Comparison of ENCODE assay signal across 8 cellular contexts in genomic region chr9:109401169-109401989, GRCh38.
DNase-seq lines count a peak whose midpoint lies in the region; ATAC-seq and TF ChIP-seq lines count a peak whose summit lies in the region.

No MANE protein-coding gene starts in this region.

- H3K4me3 Mint-ChIP-seq in activated B cell treated with CpG ODN at 0.5 μM for 24 hours = peak overlapping the region; percentile 53

- DNase-seq in SKM-1 treated with dmso at 0.1 percent for 144 hours (lab: John Stamatoyannopoulos, UW; ENCODE audit: unreplicated experiment) (peak; percentile 24), SKM-1 (lab: John Stamatoyannopoulos, UW; ENCODE audit: unreplicated experiment) (no peak), NCI-H1092 (lab: John Stamatoyannopoulos, UW) (peak; percentile 65), activated B cell treated with CpG ODN at 0.5 μM for 24 hours (no peak), head of caudate nucleus (peak in 40 of 42 donors; percentile 21 to 80 (median 58)), sciatic nerve (ENCODE audit: low spot score) (peak; percentile 60), NCI-H2171 treated with DMSO at 0.1 percent for 48 hours (lab: John Stamatoyannopoulos, UW) (no peak)

- intact Hi-C loops in activated B cell treated with CpG ODN at 0.5 μM for 24 hours (cut with micrococcal nuclease) = loop anchor here (1.0 to 5.0 kb wide), 7 partner anchors 39 to 467 kb away; partner anchors contain the start of genes ABITRAM, ELP1, EPB41L4B and TMEM245
- intact Hi-C loops in head of caudate nucleus (cut with DNase I) = no loop called here
- intact Hi-C loops in sciatic nerve (cut with DNase I) = no loop called here

- no peak for TF ChIP-seq CTCF in activated B cell treated with CpG ODN at 0.5 μM for 24 hours (IDR thresholded peaks at IDR 0.05)

- POLR2A ChIA-PET in activated B cell treated with CpG ODN at 0.5 μM for 24 hours (lab: Charles Lee) = interaction anchor here (1.1 to 4.2 kb wide), 2 partner anchors 10 to 281 kb away, joined by 4 to 26 read pairs; partner anchors contain the start of gene TMEM245

- ATAC-seq in GM21786 (IDR thresholded peaks at IDR 0.05; ENCODE audit: unreplicated experiment) = peak; percentile 28
- peak; percentile 51 for ATAC-seq in activated B cell treated with CpG ODN at 0.5 μM for 24 hours (ENCODE audit: low read depth)
- ATAC-seq in sciatic nerve = no peak

- H3K9me3 Mint-ChIP-seq in activated B cell treated with CpG ODN at 0.5 μM for 24 hours = no peaks in the 10 kb centered on the region

- CTCF ChIA-PET in activated B cell treated with CpG ODN at 0.5 μM for 24 hours (lab: Charles Lee) = interaction anchor here (0.9 to 3.7 kb wide), 4 partner anchors 8 to 158 kb away, joined by 3 to 29 read pairs (median 5); no protein-coding TSS in a partner anchor

- peak overlapping the region; percentile 62 for H3K27ac Mint-ChIP-seq in activated B cell treated with CpG ODN at 0.5 μM for 24 hours

- H3K27me3 Mint-ChIP-seq in activated B cell treated with CpG ODN at 0.5 μM for 24 hours = peaks cover 13% of the 10 kb centered on the region

- no peaks in the 10 kb centered on the region for H3K36me3 Mint-ChIP-seq in activated B cell treated with CpG ODN at 0.5 μM for 24 hours (ENCODE audit: low read depth)

- peaks cover 45% of the 10 kb centered on the region for H3K4me1 Mint-ChIP-seq in activated B cell treated with CpG ODN at 0.5 μM for 24 hours

Comparison
In these comparisons a context has a peak if more than half of its experiments do, and no peak if none do; other contexts are left out.
1. DNase-seq: peak in SKM-1 treated with dmso at 0.1 percent for 144 hours (single experiment), NCI-H1092 (single experiment), head of caudate nucleus (40 of 42) and sciatic nerve (single experiment); none in SKM-1 (single experiment), activated B cell treated with CpG ODN at 0.5 μM for 24 hours (single experiment) and NCI-H2171 treated with DMSO at 0.1 percent for 48 hours (single experiment).